1 cellular context compared by ENCODE assay signal in the genomic region with DNA sequence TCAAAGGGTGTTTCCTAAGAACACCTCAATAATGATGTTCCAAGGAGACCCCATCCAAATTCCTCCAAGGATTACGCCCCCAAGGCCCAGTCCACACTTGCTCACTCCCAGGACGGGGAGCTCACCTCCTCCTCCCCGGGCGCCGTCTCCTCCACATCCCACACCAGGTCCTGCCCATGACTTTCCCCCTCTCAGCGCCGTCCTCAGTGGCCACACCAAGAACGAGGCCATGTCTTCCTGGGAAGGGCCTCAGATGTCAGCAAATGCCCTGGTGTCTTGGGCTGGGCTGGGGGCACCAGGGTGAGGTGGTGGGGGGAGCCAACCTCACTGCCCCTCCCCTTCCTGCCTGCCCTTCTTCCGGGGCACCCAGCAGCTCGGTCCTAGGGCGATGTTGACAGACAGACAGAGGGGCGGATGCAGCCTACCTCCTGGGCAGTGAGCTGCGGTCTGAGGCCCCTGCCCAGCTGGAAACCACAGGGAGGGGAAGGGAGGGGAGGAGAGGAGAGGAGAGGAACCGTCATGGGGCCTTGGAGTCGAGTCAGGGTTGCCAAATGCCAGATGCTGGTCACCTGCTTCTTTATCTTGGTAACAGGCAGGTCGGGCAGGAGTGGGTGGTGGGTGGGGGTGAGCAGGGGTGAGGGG.
TF ChIP-seq lines count a peak whose summit lies in the region.

Gene C11orf21 (minus strand): TSS at position 288 of the 642 bp plus-strand sequence. CDS start 110 bp downstream, at position 178.
A gene with protein sequence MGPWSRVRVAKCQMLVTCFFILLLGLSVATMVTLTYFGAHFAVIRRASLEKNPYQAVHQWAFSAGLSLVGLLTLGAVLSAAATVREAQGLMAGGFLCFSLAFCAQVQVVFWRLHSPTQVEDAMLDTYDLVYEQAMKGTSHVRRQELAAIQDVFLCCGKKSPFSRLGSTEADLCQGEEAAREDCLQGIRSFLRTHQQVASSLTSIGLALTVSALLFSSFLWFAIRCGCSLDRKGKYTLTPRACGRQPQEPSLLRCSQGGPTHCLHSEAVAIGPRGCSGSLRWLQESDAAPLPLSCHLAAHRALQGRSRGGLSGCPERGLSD (plus strand): TSS at position 383 of the 642 bp plus-strand sequence. CDS start 137 bp downstream, at position 520.

TF ChIP-seq in SK-N-SH treated with all-trans-retinoic acid at 6 μM for 48 hours, 23 proteins besides CTCF, POLR2A, EP300 and RAD21 (continued from another document):
- no peak for TF ChIP-seq POU6F1 (CRISPR knock-in tag; IDR thresholded peaks at IDR 0.05; ENCODE audit: borderline replicate concordance, low read depth)
- no peak for TF ChIP-seq PPARA (CRISPR knock-in tag; IDR thresholded peaks at IDR 0.05; ENCODE audit: borderline replicate concordance)
